Comparison of ENCODE assay signal across 8 cellular contexts in genomic region chr18:55510809-55511208, GRCh38.
A peak's percentile ranks its signal among the peaks of the same experiment; 100 is the strongest.
DNase-seq lines count a peak whose midpoint lies in the region; ATAC-seq, FAIRE-seq and TF ChIP-seq lines count a peak whose summit lies in the region.

No MANE protein-coding gene starts in this region.

- intact Hi-C loops in adrenal gland (cut with DNase I) (no loop called here), stomach (cut with DNase I; ENCODE audit: low total_unique reads) (no loop called here)

- H3K4me3 ChIP-seq in HEK293 (ENCODE audit: low read depth, low read length) (no peak overlapping the region), adrenal gland (no peak overlapping the region), hepatocyte (no peak overlapping the region), stomach (no peak overlapping the region)

- no peak overlapping the region for H3K27ac Mint-ChIP-seq in effector memory CD8-positive, alpha-beta T cell

- H3K4me1 Mint-ChIP-seq in effector memory CD8-positive, alpha-beta T cell (ENCODE audit: low read depth in 2 of 2) = no peaks in the 10 kb centered on the region

- H2AFZ ChIP-seq in hepatocyte = no peak overlapping the region

- H3K36me3 Mint-ChIP-seq in effector memory CD8-positive, alpha-beta T cell (ENCODE audit: insufficient read depth) = no peaks in the 10 kb centered on the region

- no peak for ATAC-seq in effector memory CD8-positive, alpha-beta T cell (replicated peaks)

- H3K9me2 ChIP-seq in hepatocyte (replicated peaks; ENCODE audit: insufficient read depth) = no peaks in the 10 kb centered on the region

- peak overlapping the region; percentile 57 for H3K4me2 ChIP-seq in hepatocyte

- H3K27me3 ChIP-seq in adrenal gland = no peaks in the 10 kb centered on the region
- H3K27me3 ChIP-seq in hepatocyte = no peaks in the 10 kb centered on the region
- H3K27me3 ChIP-seq in stomach = no peaks in the 10 kb centered on the region

- H3K36me3 ChIP-seq in HEK293 (ENCODE audit: control insufficient read depth in 2 of 2, insufficient read depth in 1 of 2, low read length in 2 of 2) (no peaks in the 10 kb centered on the region), adrenal gland (replicated peaks in 1 of 2) (no peaks in the 10 kb centered on the region), hepatocyte (replicated peaks; ENCODE audit: insufficient read depth, low read depth) (no peaks in the 10 kb centered on the region), stomach (no peaks in the 10 kb centered on the region)

- peak; percentile 22 for TF ChIP-seq EP300 in stomach (IDR thresholded peaks at IDR 0.05)

- H3K4me1 ChIP-seq in HEK293 (ENCODE audit: control insufficient read depth, insufficient read depth, low read length) (peaks cover 24% of the 10 kb centered on the region), adrenal gland (replicated peaks in 1 of 2) (peaks cover 0 to 14% of the 10 kb centered on the region in 2 donors), hepatocyte (ENCODE audit: insufficient read depth) (no peaks in the 10 kb centered on the region), stomach (peaks cover 0 to 23% (median 4%) of the 10 kb centered on the region in 4 donors)

- no peaks in the 10 kb centered on the region for H3K9me3 ChIP-seq in HEK293 (ENCODE audit: control insufficient read depth, insufficient read depth, low read depth, low read length)
- no peaks in the 10 kb centered on the region for H3K9me3 ChIP-seq in adrenal gland (replicated peaks in 1 of 3)
- no peaks in the 10 kb centered on the region for H3K9me3 ChIP-seq in hepatocyte (ENCODE audit: low read depth)
- H3K9me3 ChIP-seq in stomach = no peaks in the 10 kb centered on the region

- no peaks in the 10 kb centered on the region for H3K9me3 Mint-ChIP-seq in effector memory CD8-positive, alpha-beta T cell

- no peaks in the 10 kb centered on the region for H4K20me1 ChIP-seq in hepatocyte (ENCODE audit: insufficient read depth, poor library complexity, severe bottlenecking)

- POLR2A ChIA-PET in HEK293 (lab: Yijun Ruan, JAX) = no interaction called here

- FAIRE-seq in D721Med (lab: Jason Lieb, UNC) = no peak

- H3K27me3 Mint-ChIP-seq in effector memory CD8-positive, alpha-beta T cell = no peaks in the 10 kb centered on the region

- TF ChIP-seq POLR2A in adrenal gland (IDR thresholded peaks at IDR 0.05) = no peak
- no peak for TF ChIP-seq POLR2A in stomach (IDR thresholded peaks at IDR 0.05)

- peaks cover 8% of the 10 kb centered on the region for H3K79me2 ChIP-seq in hepatocyte

- TF ChIP-seq CTCF in HEK293 (tag by site-specific recombination; IDR thresholded peaks at IDR 0.05) = no peak
- no peak for TF ChIP-seq CTCF in adrenal gland (IDR thresholded peaks at IDR 0.05)
- no peak for TF ChIP-seq CTCF in hepatocyte (IDR thresholded peaks at IDR 0.05; ENCODE audit: poor library complexity)
- TF ChIP-seq CTCF in stomach (IDR thresholded peaks at IDR 0.05) = no peak
- TF ChIP-seq CTCF in D721Med (IDR thresholded peaks at IDR 0.05; ENCODE audit: insufficient read depth, missing control alignments) = no peak

- DNase-seq in adrenal gland (peak in 5 of 7 donors; percentile 26 to 33 (median 28)), hepatocyte (ENCODE audit: low spot score) (no peak), stomach (no peak), cerebellum (ENCODE audit: low spot score) (no peak), D721Med (ENCODE audit: insufficient read length, low spot score) (no peak), NCI-H2029 treated with DMSO at 0.1 percent for 48 hours (lab: John Stamatoyannopoulos, UW) (no peak)
- DNase-seq in effector memory CD8-positive, alpha-beta T cell = no peak

- H3K27ac ChIP-seq in HEK293 (ENCODE audit: extremely low read depth, low read depth, low read length) (peak overlapping the region; percentile 31; the same call in 1 of the 2 replicates), adrenal gland (peak overlapping the region; percentile 0 to 90 (median 65)), hepatocyte (peak overlapping the region; percentile 48), stomach (peak overlapping the region in 4 of 5 donors; percentile 42 to 82 (median 70))

- WGBS in adrenal gland, 4 donors = 43 to 53% (median 47%) methylated on average over 5 of the region's 5 CpGs
- WGBS in hepatocyte (ENCODE audit: low lambda C conversion rate, missing lambda C conversion rate) = 57% methylated on average over 5 of the region's 5 CpGs
- WGBS in stomach, 5 donors = 53 to 74% (median 61%) methylated on average over 5 of the region's 5 CpGs

- H3K4me3 Mint-ChIP-seq in effector memory CD8-positive, alpha-beta T cell = no peak overlapping the region

- CTCF ChIA-PET in HEK293 (lab: Yijun Ruan, JAX) = interaction anchor here (0.6 to 1.6 kb wide), 2 partner anchors 11 to 350 kb away, joined by 3 to 4 read pairs; no protein-coding TSS in a partner anchor

TF ChIP-seq in HEK293, 187 proteins besides CTCF, POLR2A, EP300 and RAD21:
- no peak for TF ChIP-seq ZBTB26 (tag by site-specific recombination; optimal IDR thresholded peaks at IDR 0.05)
- no peak for TF ChIP-seq KLF8 (tag by site-specific recombination; IDR thresholded peaks at IDR 0.05)
- TF ChIP-seq ZNF350 (tag by site-specific recombination; IDR thresholded peaks at IDR 0.05) = no peak
- no peak for TF ChIP-seq ZFP37 (tag by site-specific recombination; IDR thresholded peaks at IDR 0.05)

Comparison
In these comparisons a context has a peak if more than half of its experiments do, and no peak if none do; other contexts are left out.
1. DNase-seq: peak in adrenal gland (5 of 7); none in hepatocyte (single experiment), stomach (single experiment), cerebellum (single experiment), effector memory CD8-positive, alpha-beta T cell (0 of 3), D721Med (single experiment) and NCI-H2029 treated with DMSO at 0.1 percent for 48 hours (single experiment).
2. Peak in every context shown above with its lines, with median percentiles within 50 percentile points of each other: H3K27ac ChIP-seq.